32 cellular contexts compared by ENCODE assay signal in genomic region chr10:52111151-52111891, GRCh38.
"Had no signal": no experiment of that assay in that cellular context is flagged by ENCODE, and none has a peak within 500 bp of the region (broad histone marks: within the 10 kb centered on the region; RNA-seq: fewer than 3 reads in every experiment).

No MANE protein-coding gene starts in this region.

- H3K27me3 ChIP-seq: brain microvascular endothelial cell, dorsolateral prefrontal cortex had no signal

- H3K27ac Mint-ChIP-seq: activated CD4-positive, alpha-beta memory T cell treated with anti-CD3 and anti-CD28 coated beads for 36 hours; activated CD4-positive, alpha-beta T cell treated with anti-CD3 and anti-CD28 coated beads for 36 hours; activated CD4-positive, alpha-beta T cell treated with anti-CD3 and anti-CD28 coated beads, Interleukin-2, amount 10 ng/mL, durations not matched to agents 24 days and 14 days; activated CD8-positive, alpha-beta memory T cell treated with anti-CD3 and anti-CD28 coated beads, Interleukin-2, amount 10 ng/mL, durations not matched to agents 7 days and 5 days; activated CD8-positive, alpha-beta T cell treated with anti-CD3 and anti-CD28 coated beads, Interleukin-2, amount 10 ng/mL, durations not matched to agents 7 days and 5 days; activated naive CD4-positive, alpha-beta T cell treated with anti-CD3 and anti-CD28 coated beads, Interleukin-2, amount 10 ng/mL, durations not matched to agents 7 days and 5 days; activated naive CD4-positive, alpha-beta T cell treated with anti-CD3 and anti-CD28 coated beads, Interleukin-2, amount 50 U/mL, for 72 hours; activated naive CD8-positive, alpha-beta T cell treated with anti-CD3 and anti-CD28 coated beads, Interleukin-2, amount 10 ng/mL, durations not matched to agents 7 days and 5 days; activated T-cell treated with anti-CD3 and anti-CD28 coated beads, Interleukin-2, amount 50 U/mL, for 24 hours; activated T-cell treated with anti-CD3 and anti-CD28 coated beads, Interleukin-2, amount 50 U/mL, for 72 hours; dendritic cell treated with granulocyte-macrophage colony-stimulating factor and Interleukin-4, amounts not matched to agents 40 ng/mL and 50 ng/mL, for 4 days; endodermal cell had no signal

- H3K27me3 Mint-ChIP-seq: activated CD4-positive, alpha-beta memory T cell treated with anti-CD3 and anti-CD28 coated beads for 36 hours; activated CD4-positive, alpha-beta T cell treated with anti-CD3 and anti-CD28 coated beads for 36 hours; activated CD4-positive, alpha-beta T cell treated with anti-CD3 and anti-CD28 coated beads, Interleukin-2, amount 10 ng/mL, durations not matched to agents 24 days and 14 days; activated CD8-positive, alpha-beta memory T cell treated with anti-CD3 and anti-CD28 coated beads, Interleukin-2, amount 10 ng/mL, durations not matched to agents 7 days and 5 days; activated naive CD4-positive, alpha-beta T cell treated with anti-CD3 and anti-CD28 coated beads, Interleukin-2, amount 10 ng/mL, durations not matched to agents 7 days and 5 days; activated naive CD8-positive, alpha-beta T cell treated with anti-CD3 and anti-CD28 coated beads, Interleukin-2, amount 10 ng/mL, durations not matched to agents 7 days and 5 days; activated T-cell treated with anti-CD3 and anti-CD28 coated beads, Interleukin-2, amount 50 U/mL, for 24 hours; central memory CD8-positive, alpha-beta T cell; dendritic cell treated with granulocyte-macrophage colony-stimulating factor and Interleukin-4, amounts not matched to agents 40 ng/mL and 50 ng/mL, for 4 days had no signal

- H3K4me3 ChIP-seq: coronary artery, dorsolateral prefrontal cortex had no signal

- H3K4me3 Mint-ChIP-seq: activated CD4-positive, alpha-beta memory T cell treated with anti-CD3 and anti-CD28 coated beads for 36 hours; activated CD4-positive, alpha-beta T cell treated with anti-CD3 and anti-CD28 coated beads for 36 hours; activated CD4-positive, alpha-beta T cell treated with anti-CD3 and anti-CD28 coated beads, Interleukin-2, amount 10 ng/mL, durations not matched to agents 24 days and 14 days; activated CD8-positive, alpha-beta memory T cell treated with anti-CD3 and anti-CD28 coated beads, Interleukin-2, amount 10 ng/mL, durations not matched to agents 7 days and 5 days; activated CD8-positive, alpha-beta T cell treated with anti-CD3 and anti-CD28 coated beads, Interleukin-2, amount 10 ng/mL, durations not matched to agents 7 days and 5 days; activated naive CD4-positive, alpha-beta T cell treated with anti-CD3 and anti-CD28 coated beads, Interleukin-2, amount 10 ng/mL, durations not matched to agents 7 days and 5 days; activated naive CD8-positive, alpha-beta T cell treated with anti-CD3 and anti-CD28 coated beads, Interleukin-2, amount 10 ng/mL, durations not matched to agents 7 days and 5 days; activated T-cell treated with anti-CD3 and anti-CD28 coated beads, Interleukin-2, amount 50 U/mL, for 24 hours; activated T-cell treated with anti-CD3 and anti-CD28 coated beads, Interleukin-2, amount 50 U/mL, for 72 hours; central memory CD8-positive, alpha-beta T cell; dendritic cell treated with granulocyte-macrophage colony-stimulating factor and Interleukin-4, amounts not matched to agents 40 ng/mL and 50 ng/mL, for 4 days; endodermal cell had no signal

- DNase-seq: activated CD4-positive, alpha-beta memory T cell treated with anti-CD3 and anti-CD28 coated beads for 36 hours; activated CD4-positive, alpha-beta T cell treated with anti-CD3 and anti-CD28 coated beads for 36 hours; activated CD4-positive, alpha-beta T cell treated with anti-CD3 and anti-CD28 coated beads, Interleukin-2, amount 10 ng/mL, durations not matched to agents 24 days and 14 days; activated CD4-positive, CD25-positive, alpha-beta regulatory T cell; activated CD4-positive, CD25-positive, alpha-beta regulatory T cell treated with anti-CD3 and anti-CD28 coated beads, Interleukin-2, amount 50 U/mL, for 72 hours; activated CD8-positive, alpha-beta memory T cell treated with anti-CD3 and anti-CD28 coated beads, Interleukin-2, amount 10 ng/mL, durations not matched to agents 7 days and 5 days; activated CD8-positive, alpha-beta memory T cell treated with anti-CD3 and anti-CD28 coated beads, Interleukin-2, amount 50 U/mL, for 4 hours; activated CD8-positive, alpha-beta T cell treated with anti-CD3 and anti-CD28 coated beads, Interleukin-2, amount 10 ng/mL, durations not matched to agents 7 days and 5 days; activated gamma-delta T cell; activated naive CD4-positive, alpha-beta T cell; activated naive CD4-positive, alpha-beta T cell treated with anti-CD3 and anti-CD28 coated beads, Interleukin-2, amount 10 ng/mL, durations not matched to agents 7 days and 5 days; activated naive CD8-positive, alpha-beta T cell treated with anti-CD3 and anti-CD28 coated beads, Interleukin-2, amount 10 ng/mL, durations not matched to agents 7 days and 5 days; activated T-cell treated with anti-CD3 and anti-CD28 coated beads for 4 hours; activated T-cell treated with anti-CD3 and anti-CD28 coated beads, Interleukin-2, amount 50 U/mL, for 24 hours; activated T-cell treated with anti-CD3 and anti-CD28 coated beads, Interleukin-2, amount 50 U/mL, for 72 hours; amniotic stem cell; anterior cingulate cortex; brain microvascular endothelial cell; dorsolateral prefrontal cortex; effector memory CD4-positive, alpha-beta T cell; endodermal cell; foreskin fibroblast; glutamatergic neuron; T-helper 2 cell had no signal

- H3K27ac ChIP-seq: brain microvascular endothelial cell, coronary artery, dorsolateral prefrontal cortex had no signal

- H3K9me3 Mint-ChIP-seq: activated CD4-positive, alpha-beta memory T cell treated with anti-CD3 and anti-CD28 coated beads for 36 hours; activated CD4-positive, alpha-beta T cell treated with anti-CD3 and anti-CD28 coated beads, Interleukin-2, amount 10 ng/mL, durations not matched to agents 24 days and 14 days; activated naive CD4-positive, alpha-beta T cell treated with anti-CD3 and anti-CD28 coated beads, Interleukin-2, amount 10 ng/mL, durations not matched to agents 7 days and 5 days; activated naive CD8-positive, alpha-beta T cell treated with anti-CD3 and anti-CD28 coated beads, Interleukin-2, amount 10 ng/mL, durations not matched to agents 7 days and 5 days; activated T-cell treated with anti-CD3 and anti-CD28 coated beads, Interleukin-2, amount 50 U/mL, for 24 hours; dendritic cell treated with granulocyte-macrophage colony-stimulating factor and Interleukin-4, amounts not matched to agents 40 ng/mL and 50 ng/mL, for 4 days; endodermal cell had no signal

- H3K4me1 Mint-ChIP-seq: activated CD4-positive, alpha-beta T cell treated with anti-CD3 and anti-CD28 coated beads for 36 hours; activated CD4-positive, alpha-beta T cell treated with anti-CD3 and anti-CD28 coated beads, Interleukin-2, amount 10 ng/mL, durations not matched to agents 24 days and 14 days; activated CD8-positive, alpha-beta memory T cell treated with anti-CD3 and anti-CD28 coated beads, Interleukin-2, amount 10 ng/mL, durations not matched to agents 7 days and 5 days; activated naive CD4-positive, alpha-beta T cell treated with anti-CD3 and anti-CD28 coated beads, Interleukin-2, amount 10 ng/mL, durations not matched to agents 7 days and 5 days; activated naive CD8-positive, alpha-beta T cell treated with anti-CD3 and anti-CD28 coated beads, Interleukin-2, amount 10 ng/mL, durations not matched to agents 7 days and 5 days; central memory CD8-positive, alpha-beta T cell had no signal

- ATAC-seq: activated CD4-positive, alpha-beta T cell treated with anti-CD3 and anti-CD28 coated beads for 36 hours; activated CD8-positive, alpha-beta memory T cell treated with anti-CD3 and anti-CD28 coated beads, Interleukin-2, amount 10 ng/mL, durations not matched to agents 7 days and 5 days; activated CD8-positive, alpha-beta T cell treated with anti-CD3 and anti-CD28 coated beads, Interleukin-2, amount 10 ng/mL, durations not matched to agents 7 days and 5 days; activated naive CD4-positive, alpha-beta T cell treated with anti-CD3 and anti-CD28 coated beads, Interleukin-2, amount 50 U/mL, for 72 hours; activated T-cell treated with anti-CD3 and anti-CD28 coated beads, Interleukin-2, amount 50 U/mL, for 72 hours; esophagus mucosa had no signal

- FAIRE-seq: astrocyte, bronchial epithelial cell, frontal cortex had no signal

- H3K36me3 ChIP-seq: brain microvascular endothelial cell had no signal
